Comparison of ENCODE assay signal across 1 cellular context in genomic region chr16:55471448-55472097, GRCh38.
TF ChIP-seq lines count a peak whose summit lies in the region.

No MANE protein-coding gene starts in this region.

TF ChIP-seq in WTC11, 78 proteins besides CTCF, POLR2A, EP300 and RAD21 (continued from another document):
- TF ChIP-seq E2F4 (CRISPR knock-in tag; IDR thresholded peaks at IDR 0.05; ENCODE audit: borderline replicate concordance, low read depth) = no peak
- TF ChIP-seq, protein P1, sequence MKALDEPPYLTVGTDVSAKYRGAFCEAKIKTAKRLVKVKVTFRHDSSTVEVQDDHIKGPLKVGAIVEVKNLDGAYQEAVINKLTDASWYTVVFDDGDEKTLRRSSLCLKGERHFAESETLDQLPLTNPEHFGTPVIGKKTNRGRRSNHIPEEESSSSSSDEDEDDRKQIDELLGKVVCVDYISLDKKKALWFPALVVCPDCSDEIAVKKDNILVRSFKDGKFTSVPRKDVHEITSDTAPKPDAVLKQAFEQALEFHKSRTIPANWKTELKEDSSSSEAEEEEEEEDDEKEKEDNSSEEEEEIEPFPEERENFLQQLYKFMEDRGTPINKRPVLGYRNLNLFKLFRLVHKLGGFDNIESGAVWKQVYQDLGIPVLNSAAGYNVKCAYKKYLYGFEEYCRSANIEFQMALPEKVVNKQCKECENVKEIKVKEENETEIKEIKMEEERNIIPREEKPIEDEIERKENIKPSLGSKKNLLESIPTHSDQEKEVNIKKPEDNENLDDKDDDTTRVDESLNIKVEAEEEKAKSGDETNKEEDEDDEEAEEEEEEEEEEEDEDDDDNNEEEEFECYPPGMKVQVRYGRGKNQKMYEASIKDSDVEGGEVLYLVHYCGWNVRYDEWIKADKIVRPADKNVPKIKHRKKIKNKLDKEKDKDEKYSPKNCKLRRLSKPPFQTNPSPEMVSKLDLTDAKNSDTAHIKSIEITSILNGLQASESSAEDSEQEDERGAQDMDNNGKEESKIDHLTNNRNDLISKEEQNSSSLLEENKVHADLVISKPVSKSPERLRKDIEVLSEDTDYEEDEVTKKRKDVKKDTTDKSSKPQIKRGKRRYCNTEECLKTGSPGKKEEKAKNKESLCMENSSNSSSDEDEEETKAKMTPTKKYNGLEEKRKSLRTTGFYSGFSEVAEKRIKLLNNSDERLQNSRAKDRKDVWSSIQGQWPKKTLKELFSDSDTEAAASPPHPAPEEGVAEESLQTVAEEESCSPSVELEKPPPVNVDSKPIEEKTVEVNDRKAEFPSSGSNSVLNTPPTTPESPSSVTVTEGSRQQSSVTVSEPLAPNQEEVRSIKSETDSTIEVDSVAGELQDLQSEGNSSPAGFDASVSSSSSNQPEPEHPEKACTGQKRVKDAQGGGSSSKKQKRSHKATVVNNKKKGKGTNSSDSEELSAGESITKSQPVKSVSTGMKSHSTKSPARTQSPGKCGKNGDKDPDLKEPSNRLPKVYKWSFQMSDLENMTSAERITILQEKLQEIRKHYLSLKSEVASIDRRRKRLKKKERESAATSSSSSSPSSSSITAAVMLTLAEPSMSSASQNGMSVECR (CRISPR knock-in tag; IDR thresholded peaks at IDR 0.05; ENCODE audit: borderline replicate concordance) = no peak
- no peak for TF ChIP-seq ZNF416 (CRISPR knock-in tag; IDR thresholded peaks at IDR 0.05)
TF ChIP-seq in WTC11: peak in this region for 0.
